In the genomic region with DNA sequence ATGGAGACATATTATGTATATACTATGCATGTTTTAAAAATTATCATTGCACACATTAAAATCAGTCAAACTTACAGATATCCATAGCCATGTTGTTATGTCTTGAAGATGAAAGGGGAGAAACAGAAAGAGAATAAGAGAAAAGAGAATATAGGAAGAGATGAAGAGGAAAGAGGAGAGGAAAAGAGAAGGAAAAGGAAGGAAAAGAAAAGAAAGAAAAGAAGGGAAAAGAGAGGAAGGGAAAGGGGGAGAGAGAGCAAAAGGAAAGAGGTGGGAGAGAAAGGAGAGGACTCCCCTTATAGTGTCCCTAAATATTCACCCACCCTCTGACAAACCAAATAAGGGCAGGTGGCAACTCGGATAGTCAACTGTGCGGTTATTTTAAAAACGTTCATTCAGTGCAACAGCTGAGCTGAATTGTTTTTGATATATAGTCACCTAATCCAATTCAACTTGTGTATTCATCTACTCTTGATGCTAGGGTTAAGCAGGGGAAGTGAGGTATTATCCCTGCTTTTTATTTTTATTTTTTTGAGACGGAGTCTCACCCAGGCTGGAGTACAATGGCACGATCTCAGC, we compare ENCODE assay signal across 23 cellular contexts. TPM values are rescaled to one million over a fixed set of nuclear protein-coding genes. Genes with fewer than 3 reads are reported as not detected.
DNase-seq lines count a peak whose midpoint lies in the region; ATAC-seq and TF ChIP-seq lines count a peak whose summit lies in the region.
"Had no signal": no experiment of that assay in that cellular context is flagged by ENCODE, and none has a peak within 500 bp of the region (broad histone marks: within the 10 kb centered on the region; RNA-seq: fewer than 3 reads in every experiment).

No MANE protein-coding gene starts in this region.

- H3K36me3 ChIP-seq in BLaER1 (peaks cover 4% of the 10 kb centered on the region; the same call in 1 of the 2 replicates), PC-9 (ENCODE audit: low read depth) (no peaks in the 10 kb centered on the region), gastroesophageal sphincter (no peaks in the 10 kb centered on the region), gastrocnemius medialis (no peaks in the 10 kb centered on the region)
- H3K36me3 ChIP-seq: upper lobe of left lung had no signal

- no peaks in the 10 kb centered on the region for H3K27me3 ChIP-seq in BLaER1
- H3K27me3 ChIP-seq in PC-9 (ENCODE audit: insufficient read depth, low read depth) = no peaks in the 10 kb centered on the region
- H3K27me3 ChIP-seq in gastroesophageal sphincter = no peaks in the 10 kb centered on the region
- no peaks in the 10 kb centered on the region for H3K27me3 ChIP-seq in gastrocnemius medialis
- H3K27me3 ChIP-seq: upper lobe of left lung had no signal

- POLR2A ChIA-PET in PC-9 (lab: Charles Lee; ENCODE audit: unreplicated experiment) (interaction anchor here (0.6 to 0.7 kb wide), 2 partner anchors 31 to 267 kb away, joined by 6 to 7 read pairs; no protein-coding TSS in a partner anchor), RWPE1 (lab: Yijun Ruan, JAX; ENCODE audit: low non-redundant PET) (no interaction called here)

- TF ChIP-seq EP300 in gastroesophageal sphincter (IDR thresholded peaks at IDR 0.05) = no peak

- DNase-seq in PC-9 (no peak), gastrocnemius medialis (no peak), GM10266 (ENCODE audit: extremely low spot score) (no peak), RWPE1 (ENCODE audit: low spot score) (no peak)
- DNase-seq in activated effector memory CD4-positive, alpha-beta T cell treated with anti-CD3 and anti-CD28 coated beads, Interleukin-2, amount 50 U/mL, for 16 hours = no peak
- DNase-seq: activated CD4-positive, alpha-beta T cell treated with anti-CD3 and anti-CD28 coated beads, Interleukin-2, amount 10 ng/mL, durations not matched to agents 7 days and 5 days; activated CD8-positive, alpha-beta memory T cell treated with anti-CD3 and anti-CD28 coated beads, Interleukin-2, amount 10 ng/mL, durations not matched to agents 7 days and 5 days; activated naive CD4-positive, alpha-beta T cell treated with anti-CD3 and anti-CD28 coated beads, Interleukin-2, amount 50 U/mL, for 16 hours; central memory CD4-positive, alpha-beta T cell; kidney; naive thymus-derived CD8-positive, alpha-beta T cell; NCI-H1092; NCI-H2081; NCI-H446; SK-N-SH; small intestine; upper lobe of left lung had no signal

- no peaks in the 10 kb centered on the region for H3K9me2 ChIP-seq in PC-9 (ENCODE audit: insufficient read depth)
- H3K9me2 ChIP-seq: SK-N-SH had no signal

- H2AFZ ChIP-seq in PC-9 = no peak overlapping the region
- H2AFZ ChIP-seq: parathyroid adenoma had no signal

- no peak for TF ChIP-seq POLR2A in gastroesophageal sphincter (IDR thresholded peaks at IDR 0.05)
- TF ChIP-seq POLR2A in gastrocnemius medialis (IDR thresholded peaks at IDR 0.05) = peak in 1 of 2 donors; percentile 51

- in situ Hi-C loops in gastrocnemius medialis (cut with MboI; ENCODE audit: low sequenced_read_pairs in 4 of 4) = no loop called here

- H3K4me2 ChIP-seq in BLaER1 (peak overlapping the region; percentile 78), PC-9 (peak overlapping the region; percentile 76; the same call in 1 of the 2 replicates)

- no peak overlapping the region for H3K4me3 ChIP-seq in BLaER1
- H3K4me3 ChIP-seq in PC-9 = no peak overlapping the region
- H3K4me3 ChIP-seq in gastroesophageal sphincter = no peak overlapping the region
- peak overlapping the region; percentile 11 to 46 (median 32) for H3K4me3 ChIP-seq in gastrocnemius medialis
- H3K4me3 ChIP-seq: upper lobe of left lung had no signal

- intact Hi-C loops in PC-9 (cut with micrococcal nuclease; ENCODE audit: unreplicated experiment) (no loop called here), gastrocnemius medialis (cut with DNase I; ENCODE audit: low total_unique reads) (loop anchor here (5.0 kb wide), 1 partner anchor 117 kb away; no protein-coding TSS in a partner anchor)

- H3F3A ChIP-seq in PC-9 (ENCODE audit: insufficient read depth, low read depth) = peaks cover 22% of the 10 kb centered on the region; the same call in 1 of the 2 replicates

- WGBS in gastroesophageal sphincter (ENCODE audit: low coverage in 1 of 2), 2 donors = 49 to 57% methylated on average over 4 to 5 of the region's 5 CpGs

- H3K79me2 ChIP-seq in PC-9 (ENCODE audit: low read depth) = peaks cover 88% of the 10 kb centered on the region

- H3K9ac ChIP-seq in BLaER1 = no peak overlapping the region
- H3K9ac ChIP-seq: parathyroid adenoma, SK-N-SH had no signal

- H3K9me3 ChIP-seq in BLaER1 (peaks cover 6% of the 10 kb centered on the region), PC-9 (ENCODE audit: insufficient read depth, low read depth) (no peaks in the 10 kb centered on the region), gastroesophageal sphincter (no peaks in the 10 kb centered on the region), gastrocnemius medialis (no peaks in the 10 kb centered on the region)
- H3K9me3 ChIP-seq: SK-N-SH, upper lobe of left lung had no signal

- ATAC-seq in gastroesophageal sphincter (no peak), gastrocnemius medialis (no peak), GM19455 (IDR thresholded peaks at IDR 0.05; ENCODE audit: unreplicated experiment) (no peak)
- ATAC-seq: activated CD8-positive, alpha-beta memory T cell treated with anti-CD3 and anti-CD28 coated beads, Interleukin-2, amount 10 ng/mL, durations not matched to agents 7 days and 5 days; naive thymus-derived CD8-positive, alpha-beta T cell had no signal

- H3K27ac ChIP-seq in BLaER1 (no peak overlapping the region), PC-9 (peak overlapping the region; percentile 79; the same call in 1 of the 2 replicates), gastroesophageal sphincter (peak overlapping the region; percentile 81 to 94 (median 83)), gastrocnemius medialis (peak overlapping the region; percentile 95 to 96 (median 96)), RWPE1 (no peak overlapping the region)
- H3K27ac ChIP-seq: C4-2B, parathyroid adenoma, VCaP had no signal

- TF ChIP-seq CTCF in PC-9 (conservative IDR thresholded peaks at IDR 0.05) (no peak), gastroesophageal sphincter (IDR thresholded peaks at IDR 0.05) (no peak), gastrocnemius medialis (IDR thresholded peaks at IDR 0.05 in 4 of 5, conservative IDR thresholded peaks at IDR 0.05 in 1 of 5) (no peak), GM10266 (IDR thresholded peaks at IDR 0.05; ENCODE audit: control insufficient read depth, insufficient read depth, low read depth, missing control alignments) (no peak), RWPE1 (conservative IDR thresholded peaks at IDR 0.05; ENCODE audit: low read depth) (no peak)

- BruUV-seq in PC-9 (replicated peaks; lab: Mats Ljungman, UMichigan) = no TSS peak

- CTCF ChIA-PET in PC-9 (lab: Charles Lee) (interaction anchor here (0.6 kb wide), 1 partner anchor 410 kb away, joined by 4 read pairs; no protein-coding TSS in a partner anchor), RWPE1 (lab: Yijun Ruan, JAX) (interaction anchor here (0.6 kb wide), 1 partner anchor 211 kb away, joined by 3 read pairs; no protein-coding TSS in a partner anchor)

- peaks cover 57% of the 10 kb centered on the region for H3K4me1 ChIP-seq in BLaER1
- peaks cover 37% of the 10 kb centered on the region for H3K4me1 ChIP-seq in PC-9 (replicated peaks; ENCODE audit: insufficient read depth)
- H3K4me1 ChIP-seq in gastroesophageal sphincter = peaks cover 3 to 96% (median 21%) of the 10 kb centered on the region in 3 donors
- H3K4me1 ChIP-seq in gastrocnemius medialis = peaks cover 72 to 78% of the 10 kb centered on the region in 2 donors

- H4K20me1 ChIP-seq in BLaER1 (peaks cover 10% of the 10 kb centered on the region; the same call in 1 of the 2 replicates), PC-9 (ENCODE audit: insufficient read depth) (no peaks in the 10 kb centered on the region)

RNA-seq across cellular contexts. Expression of gene SVIL, which starts 14.6 kb away (rescaled TPM):
- total RNA-seq in PC-9 (2021) = 166 and 171 TPM in 2 replicates
- 1,000 to 10,000 TPM in 2 of 4 donors, 100 to 1,000 TPM in 2; 585 to 1,262 (median 942) TPM for total RNA-seq in gastroesophageal sphincter
- total RNA-seq in gastrocnemius medialis = 1,000 to 10,000 TPM; 1,040 to 1,354 (median 1,121) TPM

Comparison
In these comparisons a context has a peak if more than half of its experiments do, and no peak if none do; other contexts are left out.
1. H3K27ac ChIP-seq: peak in PC-9 (single experiment), gastroesophageal sphincter (4 of 4) and gastrocnemius medialis (4 of 4); none in BLaER1 (single experiment) and RWPE1 (single experiment).
2. H3K4me3 ChIP-seq: peak in gastrocnemius medialis (4 of 4); none in BLaER1 (single experiment), PC-9 (single experiment) and gastroesophageal sphincter (0 of 2).